8 cellular contexts compared by ENCODE assay signal in the genomic region with DNA sequence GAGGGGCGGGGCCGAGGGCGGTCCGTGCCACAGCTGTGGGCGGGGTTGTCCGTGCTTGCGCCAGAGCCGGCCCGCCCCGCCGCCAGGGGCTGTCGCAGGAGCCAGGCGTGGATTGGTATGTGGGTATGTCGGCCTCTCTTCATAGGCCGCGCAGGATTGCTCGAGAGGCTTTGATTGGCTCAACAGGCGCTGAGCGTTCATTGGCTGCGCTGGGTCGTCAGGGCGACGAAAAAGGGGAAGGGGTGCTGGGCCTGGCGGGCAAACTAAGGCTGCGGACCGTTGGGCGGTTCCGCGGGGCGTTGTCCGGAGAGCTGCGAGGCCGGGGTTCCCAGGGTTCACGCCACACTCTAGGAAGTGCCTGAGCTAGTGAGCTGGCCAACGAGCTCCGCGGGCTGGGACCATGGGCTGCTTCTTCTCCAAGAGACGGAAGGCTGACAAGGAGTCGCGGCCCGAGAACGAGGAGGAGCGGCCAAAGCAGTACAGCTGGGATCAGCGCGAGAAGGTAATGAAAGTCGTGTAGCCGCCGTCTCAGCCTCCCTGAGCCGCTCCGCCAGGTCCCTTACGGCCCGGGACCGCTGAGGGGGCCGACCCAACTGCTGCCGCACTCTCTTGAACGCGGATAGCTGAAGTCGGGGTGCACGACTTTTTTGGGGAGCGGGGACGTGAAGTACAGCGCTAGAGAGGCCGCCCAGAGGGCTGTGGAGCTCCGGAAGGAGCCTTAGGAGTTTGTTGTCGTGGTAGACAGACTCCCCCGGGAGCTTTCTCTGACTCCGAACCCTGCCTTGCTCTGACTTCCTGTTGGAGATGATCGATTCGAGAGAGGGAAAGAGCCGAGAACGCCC. TPM values are rescaled to one million over a fixed set of nuclear protein-coding genes. Genes with fewer than 3 reads are reported as not detected.
A peak's percentile ranks its signal among the peaks of the same experiment; 100 is the strongest.
DNase-seq lines count a peak whose midpoint lies in the region; ATAC-seq, FAIRE-seq and TF ChIP-seq lines count a peak whose summit lies in the region.

RP2 (plus strand) TSS at position 343 of the 842 bp plus-strand sequence; CDS start at position 401, 58 bp downstream.

- no peak for TF ChIP-seq POLR2A in GM12891 (IDR thresholded peaks at IDR 0.05; ENCODE audit: low read depth, low read length)

- peak within 1 kb of the TSS; percentile 96 for H2AFZ ChIP-seq in parathyroid adenoma

- TF ChIP-seq CTCF in parathyroid adenoma (IDR thresholded peaks at IDR 0.05) (peak; percentile 28), tibial artery (IDR thresholded peaks at IDR 0.05) (peak; percentile 17 to 31)

- H3K27ac ChIP-seq in adipose tissue (ENCODE audit: low read depth, low read length) (peak within 1 kb of the TSS; percentile 38), parathyroid adenoma (peak within 1 kb of the TSS; percentile 77), tibial artery (peak within 1 kb of the TSS; percentile 84 to 94)

- peak; percentile 98 for FAIRE-seq in GM12891 (lab: Jason Lieb, UNC)

- intact Hi-C loops in cardiac septum (cut with DNase I) = loop anchor here (10.0 kb wide), 1 partner anchor 78 kb away; the partner anchor contains the start of gene JADE3
- intact Hi-C loops in tibial artery (cut with DNase I; ENCODE audit: low total_unique reads) = no loop called here

- H3K4me3 ChIP-seq in parathyroid adenoma (ENCODE audit: low read depth, low read length) (peak within 1 kb of the TSS; percentile 82), tibial artery (peak within 1 kb of the TSS; percentile 78 to 83)

- H3K9me3 ChIP-seq in parathyroid adenoma (ENCODE audit: control insufficient read depth, low read length) = no peaks in the 10 kb centered on the region
- H3K9me3 ChIP-seq in tibial artery = no peaks in the 10 kb centered on the region

- H3K4me2 ChIP-seq in parathyroid adenoma (ENCODE audit: low read length) = peak within 1 kb of the TSS; percentile 68

- peak within 1 kb of the TSS; percentile 28 for H3K9ac ChIP-seq in parathyroid adenoma

- no peaks in the 10 kb centered on the region for H3K4me1 ChIP-seq in parathyroid adenoma
- peaks cover 0 to 19% (median 3%) of the 10 kb centered on the region in 4 donors for H3K4me1 ChIP-seq in tibial artery

- no peaks in the 10 kb centered on the region for H3K27me3 ChIP-seq in parathyroid adenoma (ENCODE audit: control insufficient read depth, insufficient read depth, low read length)
- H3K27me3 ChIP-seq in tibial artery = no peaks in the 10 kb centered on the region

- H3K79me2 ChIP-seq in parathyroid adenoma = peaks cover 5% of the 10 kb centered on the region

- peak; percentile 86 for ATAC-seq in HG02763 (IDR thresholded peaks at IDR 0.05; ENCODE audit: unreplicated experiment)

- H3K36me3 ChIP-seq in parathyroid adenoma (ENCODE audit: control insufficient read depth, insufficient read depth, low read length) = no peaks in the 10 kb centered on the region
- H3K36me3 ChIP-seq in tibial artery = no peaks in the 10 kb centered on the region

- DNase-seq in GM12891 (ENCODE audit: insufficient read length, low spot score) = peak; percentile 68
- DNase-seq in NCI-H1417 (lab: John Stamatoyannopoulos, UW) = peak; percentile 74 to 98 (median 95)
- DNase-seq in SW480 (ENCODE audit: low spot score) = peak; percentile 95
- peak; percentile 95 for DNase-seq in cardiac septum (ENCODE audit: low spot score)
- peak; percentile 93 to 95 for DNase-seq in tibial artery

- 0 to 33% (median 0%) methylated on average over 35 to 71 of the region's 71 CpGs for WGBS in adipose tissue, 3 donors

TF ChIP-seq in GM12891, 5 proteins besides CTCF, POLR2A, EP300 and RAD21:
- TF ChIP-seq SPI1 (IDR thresholded peaks at IDR 0.05; ENCODE audit: low read depth, low read length) = peak; percentile 86
- TF ChIP-seq POU2F2 (IDR thresholded peaks at IDR 0.05; ENCODE audit: low read depth, low read length) = no peak
- TF ChIP-seq TAF1 (IDR thresholded peaks at IDR 0.05; ENCODE audit: low read depth, low read length) = no peak
- TF ChIP-seq PAX5 (IDR thresholded peaks at IDR 0.05; ENCODE audit: insufficient read depth, low read length, severe bottlenecking) = no peak
- TF ChIP-seq POLR2AphosphoS5 (IDR thresholded peaks at IDR 0.05; ENCODE audit: low read depth, low read length) = no peak

RNA-seq across cellular contexts. Expression of gene RP2, which starts in this region (rescaled TPM):
- 1.8 TPM for polyA plus RNA-seq in GM12891 (2012; ENCODE audit: low read depth, missing spikeins)
- polyA plus RNA-seq in adipose tissue = 1 to 10 TPM; 2.0 to 8.8 (median 6.2) TPM
- 3.4 TPM for total RNA-seq in cardiac septum

Comparison
In these comparisons a context has a peak if more than half of its experiments do, and no peak if none do; other contexts are left out.
1. Peak in every context shown above with its lines: DNase-seq, ATAC-seq, H3K4me3 ChIP-seq and H3K27ac ChIP-seq.
2. H3K27ac ChIP-seq: peak in every context shown above with its lines; median percentile 89 in tibial artery; 77 in parathyroid adenoma; 38 in adipose tissue.